ENCODE assay signal across 8 cellular contexts in the genomic region with DNA sequence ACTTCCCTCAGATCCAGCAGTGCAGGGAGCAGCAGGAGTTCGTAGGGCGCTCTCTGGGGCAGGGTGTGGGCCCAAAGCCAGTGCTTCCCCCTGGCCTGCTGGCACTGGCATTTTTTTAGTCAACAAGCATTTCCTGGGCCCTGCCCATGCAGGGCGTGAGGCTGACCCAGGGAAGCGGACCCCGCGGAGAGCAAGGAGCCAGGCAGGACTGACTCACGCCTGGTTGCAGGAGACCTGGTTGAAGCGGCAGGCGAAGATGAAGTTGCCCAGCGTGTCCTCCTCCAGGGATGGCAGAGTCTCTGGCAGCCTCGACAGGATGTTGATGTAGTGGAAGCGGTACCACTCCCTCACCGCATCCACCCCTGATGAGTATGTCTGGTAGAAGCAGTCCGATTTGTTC. TPM values are rescaled to one million over a fixed set of nuclear protein-coding genes. Genes with fewer than 3 reads are reported as not detected.
A peak's percentile ranks its signal among the peaks of the same experiment; 100 is the strongest.
DNase-seq lines count a peak whose midpoint lies in the region; ATAC-seq, FAIRE-seq and TF ChIP-seq lines count a peak whose summit lies in the region.

No MANE protein-coding gene starts in this region.

- H3K27me3 ChIP-seq in PC-9 (ENCODE audit: insufficient read depth, low read depth) (no peaks in the 10 kb centered on the region), endothelial cell of umbilical vein (ENCODE audit: control insufficient read depth in 2 of 2, insufficient read depth in 2 of 2, low read length in 2 of 2) (no peaks in the 10 kb centered on the region)

- H3K9me2 ChIP-seq in PC-9 (ENCODE audit: insufficient read depth) = no peaks in the 10 kb centered on the region

- DNase-seq in CD14-positive monocyte (ENCODE audit: low spot score) (peak; percentile 82), PC-9 (peak; percentile 53 to 98), endothelial cell of umbilical vein (ENCODE audit: low read depth, low spot score) (peak; percentile 31), cortex of kidney (lab: John Stamatoyannopoulos, UW) (no peak)
- DNase-seq in natural killer cell treated with Interleukin-12 subunit alpha and Interleukin-12 subunit beta and Interleukin-15 and Interleukin-18, amount 100 ng/mL, for 72 hours (ENCODE audit: low spot score) = peak; percentile 47
- no peak for DNase-seq in activated CD4-positive, alpha-beta T cell treated with anti-CD3 and anti-CD28 coated beads for 4 hours

- BruUV-seq in PC-9 (replicated peaks; lab: Mats Ljungman, UMichigan) = no TSS peak
- BruUV-seq in endothelial cell of umbilical vein (replicated peaks; lab: Mats Ljungman, UMichigan) = no TSS peak

- no peak for ATAC-seq in natural killer cell treated with Interleukin-12 subunit alpha and Interleukin-12 subunit beta and Interleukin-15 and Interleukin-18, amount 100 ng/mL, for 72 hours
- ATAC-seq in HG03159 (IDR thresholded peaks at IDR 0.05; ENCODE audit: unreplicated experiment) (no peak), GM21447 (IDR thresholded peaks at IDR 0.05; ENCODE audit: unreplicated experiment) (no peak)

- H3K27ac Mint-ChIP-seq in CD14-positive monocyte = peak overlapping the region; percentile 13 to 87 (median 75)
- H3K27ac Mint-ChIP-seq in natural killer cell treated with Interleukin-12 subunit alpha and Interleukin-12 subunit beta and Interleukin-15 and Interleukin-18, amount 100 ng/mL, for 72 hours = peak overlapping the region in 1 of 2 donors; percentile 33

- H3K4me3 ChIP-seq in PC-9 = no peak overlapping the region
- H3K4me3 ChIP-seq in endothelial cell of umbilical vein (replicated peaks in 1 of 3; ENCODE audit: insufficient read depth in 1 of 3, low read depth in 1 of 3, low read length in 3 of 3) = no peak overlapping the region

- H3K4me1 ChIP-seq in PC-9 (replicated peaks; ENCODE audit: insufficient read depth) (peaks cover 54% of the 10 kb centered on the region), endothelial cell of umbilical vein (ENCODE audit: control insufficient read depth, extremely low read depth, insufficient read depth, low read length) (peaks cover 18% of the 10 kb centered on the region)

- intact Hi-C loops in CD14-positive monocyte (cut with micrococcal nuclease) = no loop called here
- intact Hi-C loops in PC-9 (cut with micrococcal nuclease; ENCODE audit: unreplicated experiment) = loop anchor here (2.0 kb wide), 2 partner anchors 25 to 145 kb away; no protein-coding TSS in a partner anchor
- intact Hi-C loops in endothelial cell of umbilical vein (cut with micrococcal nuclease) = loop anchor here (2.0 kb wide), 2 partner anchors 25 to 39 kb away; no protein-coding TSS in a partner anchor

- no peak overlapping the region for H3K9ac ChIP-seq in endothelial cell of umbilical vein (replicated peaks; ENCODE audit: extremely low read depth, insufficient read depth, low read length)

- H3K4me1 Mint-ChIP-seq in CD14-positive monocyte = peaks cover 61% of the 10 kb centered on the region
- H3K4me1 Mint-ChIP-seq in natural killer cell treated with Interleukin-12 subunit alpha and Interleukin-12 subunit beta and Interleukin-15 and Interleukin-18, amount 100 ng/mL, for 72 hours (ENCODE audit: low read depth in 2 of 2) = peaks cover 4 to 9% of the 10 kb centered on the region in 2 donors

- no peaks in the 10 kb centered on the region for H3K27me3 Mint-ChIP-seq in CD14-positive monocyte (ENCODE audit: low read depth in 3 of 3)
- peaks cover 2 to 3% of the 10 kb centered on the region in 2 donors for H3K27me3 Mint-ChIP-seq in natural killer cell treated with Interleukin-12 subunit alpha and Interleukin-12 subunit beta and Interleukin-15 and Interleukin-18, amount 100 ng/mL, for 72 hours

- H3K9me1 ChIP-seq in endothelial cell of umbilical vein (replicated peaks; ENCODE audit: control insufficient read depth, extremely low read depth, insufficient read depth, low read length) = no peaks in the 10 kb centered on the region

- TF ChIP-seq CTCF in CD14-positive monocyte (IDR thresholded peaks at IDR 0.05) (no peak), PC-9 (conservative IDR thresholded peaks at IDR 0.05) (no peak), endothelial cell of umbilical vein (IDR thresholded peaks at IDR 0.05; ENCODE audit: extremely low read depth in 1 of 2, insufficient read depth in 1 of 2, low read depth in 1 of 2, low read length in 2 of 2) (no peak)

- dilution Hi-C loops in endothelial cell of umbilical vein (cut with MboI; ENCODE audit: extremely low pct_ligation_motif_present, low sequenced_read_pairs) = no loop called here

- POLR2A ChIA-PET in PC-9 (lab: Charles Lee; ENCODE audit: unreplicated experiment) (no interaction called here), endothelial cell of umbilical vein (lab: Charles Lee) (no interaction called here)

- FAIRE-seq in endothelial cell of umbilical vein (lab: Jason Lieb, UNC) = peak; percentile 33

- TF ChIP-seq POLR2A in endothelial cell of umbilical vein (IDR thresholded peaks at IDR 0.05; ENCODE audit: low read depth, low read length) = no peak

- H3K4me2 ChIP-seq in PC-9 (0 out of 2 replicates have a peak overlapping the region, but pooled peaks have one; percentile 1), endothelial cell of umbilical vein (ENCODE audit: insufficient read depth, low read length) (peak overlapping the region; percentile 25)

- peaks cover 0 to 2% (median 0%) of the 10 kb centered on the region in 7 donors for H3K9me3 Mint-ChIP-seq in CD14-positive monocyte
- no peaks in the 10 kb centered on the region for H3K9me3 Mint-ChIP-seq in natural killer cell treated with Interleukin-12 subunit alpha and Interleukin-12 subunit beta and Interleukin-15 and Interleukin-18, amount 100 ng/mL, for 72 hours

- H3K79me2 ChIP-seq in PC-9 (ENCODE audit: low read depth) (peaks cover 56% of the 10 kb centered on the region), endothelial cell of umbilical vein (ENCODE audit: control insufficient read depth, insufficient read depth, low read length) (no peaks in the 10 kb centered on the region)

- H3K4me3 Mint-ChIP-seq in CD14-positive monocyte = peak overlapping the region; percentile 18 to 74
- H3K4me3 Mint-ChIP-seq in natural killer cell treated with Interleukin-12 subunit alpha and Interleukin-12 subunit beta and Interleukin-15 and Interleukin-18, amount 100 ng/mL, for 72 hours = peak overlapping the region; percentile 42

- peaks cover 66% of the 10 kb centered on the region for H3F3A ChIP-seq in PC-9 (ENCODE audit: insufficient read depth, low read depth)

- H3K27ac ChIP-seq in PC-9 = peak overlapping the region; percentile 28
- H3K27ac ChIP-seq in endothelial cell of umbilical vein (ENCODE audit: insufficient read depth, low read depth, low read length) = no peak overlapping the region

- CTCF ChIA-PET in PC-9 (lab: Charles Lee) = no interaction called here
- CTCF ChIA-PET in endothelial cell of umbilical vein (lab: Charles Lee) = interaction anchor here (1.4 to 1.9 kb wide), 3 partner anchors 13 to 25 kb away, joined by 4 to 7 read pairs (median 5); no protein-coding TSS in a partner anchor

- no peaks in the 10 kb centered on the region for H3K36me3 Mint-ChIP-seq in CD14-positive monocyte
- H3K36me3 Mint-ChIP-seq in natural killer cell treated with Interleukin-12 subunit alpha and Interleukin-12 subunit beta and Interleukin-15 and Interleukin-18, amount 100 ng/mL, for 72 hours = no peaks in the 10 kb centered on the region

- H2AFZ ChIP-seq in PC-9 (no peak overlapping the region), endothelial cell of umbilical vein (ENCODE audit: low read depth, low read length) (peak overlapping the region; percentile 92)

- H3K36me3 ChIP-seq in PC-9 (ENCODE audit: low read depth) = peaks cover 16% of the 10 kb centered on the region; the same call in 1 of the 2 replicates
- no peaks in the 10 kb centered on the region for H3K36me3 ChIP-seq in endothelial cell of umbilical vein (ENCODE audit: control insufficient read depth in 2 of 2, extremely low read depth in 1 of 2, insufficient read depth in 2 of 2, low read length in 2 of 2)

- H4K20me1 ChIP-seq in PC-9 (ENCODE audit: insufficient read depth) = no peaks in the 10 kb centered on the region; the same call in 1 of the 2 replicates
- H4K20me1 ChIP-seq in endothelial cell of umbilical vein (replicated peaks; ENCODE audit: control insufficient read depth, extremely low read depth, insufficient read depth, low read length) = no peaks in the 10 kb centered on the region

- no peaks in the 10 kb centered on the region for H3K9me3 ChIP-seq in PC-9 (ENCODE audit: insufficient read depth, low read depth)
- H3K9me3 ChIP-seq in endothelial cell of umbilical vein (replicated peaks; ENCODE audit: control insufficient read depth, insufficient read depth, low read length) = no peaks in the 10 kb centered on the region

RNA-seq across cellular contexts. Expression of gene SCNN1A, which starts 13.5 kb away (rescaled TPM):
- polyA plus RNA-seq in CD14-positive monocyte (under 1 TPM; 0.11 to 0.63 TPM), endothelial cell of umbilical vein (0.12 and 0.14 TPM in 2 replicates)
- total RNA-seq in PC-9 (2021) (460 and 549 TPM in 2 replicates), endothelial cell of umbilical vein (0.18 TPM in 1 of 2 replicates, not detected in the other)
- polyA plus RNA-seq in endothelial cell of umbilical vein (2011; cell fraction: cytosol; rRNA removed) = 0.03 TPM in 2 replicates
- polyA plus RNA-seq in endothelial cell of umbilical vein (2011; cell fraction: nucleus; rRNA removed) = 0.24 and 0.40 TPM in 2 replicates
- polyA plus RNA-seq in endothelial cell of umbilical vein (2012) = 0.24 TPM in 1 of 2 replicates, not detected in the other
- polyA minus RNA-seq in endothelial cell of umbilical vein = not detected in 2 replicates
- 3.2 TPM for polyA minus RNA-seq in endothelial cell of umbilical vein (2011; cell fraction: cytosol; rRNA and poly(A)+ RNA removed)
- polyA minus RNA-seq in endothelial cell of umbilical vein (2011; cell fraction: nucleus; rRNA and poly(A)+ RNA removed) = not detected in 2 replicates
- not detected for total RNA-seq in natural killer cell treated with Interleukin-12 subunit alpha and Interleukin-12 subunit beta and Interleukin-15 and Interleukin-18, amount 100 ng/mL, for 72 hours

RNA-seq across cellular contexts. Expression of gene TNFRSF1A, which starts 20.0 kb away (rescaled TPM):
- 100 to 1,000 TPM; 108 to 157 TPM for polyA plus RNA-seq in CD14-positive monocyte
- 144 and 165 TPM in 2 replicates for total RNA-seq in PC-9 (2021)
- 84.0 and 98.2 TPM in 2 replicates for total RNA-seq in endothelial cell of umbilical vein
- 86.5 and 92.9 TPM in 2 replicates for polyA plus RNA-seq in endothelial cell of umbilical vein
- polyA plus RNA-seq in endothelial cell of umbilical vein (2011; cell fraction: cytosol; rRNA removed) = 83.7 and 84.0 TPM in 2 replicates
- 63.0 and 68.9 TPM in 2 replicates for polyA plus RNA-seq in endothelial cell of umbilical vein (2011; cell fraction: nucleus; rRNA removed)
- polyA plus RNA-seq in endothelial cell of umbilical vein (2012) = 101 and 108 TPM in 2 replicates
- polyA minus RNA-seq in endothelial cell of umbilical vein = 91.7 and 97.9 TPM in 2 replicates
- 65.3 TPM for polyA minus RNA-seq in endothelial cell of umbilical vein (2011; cell fraction: cytosol; rRNA and poly(A)+ RNA removed)
- polyA minus RNA-seq in endothelial cell of umbilical vein (2011; cell fraction: nucleus; rRNA and poly(A)+ RNA removed) = 58.5 and 60.2 TPM in 2 replicates
- 100 to 1,000 TPM in 1 of 2 donors, 10 to 100 TPM in 1; 83.2 to 102 TPM for total RNA-seq in natural killer cell treated with Interleukin-12 subunit alpha and Interleukin-12 subunit beta and Interleukin-15 and Interleukin-18, amount 100 ng/mL, for 72 hours

RNA-seq across cellular contexts. Expression of gene LTBR, which starts 22.1 kb away (rescaled TPM):
- polyA plus RNA-seq in CD14-positive monocyte (10 to 100 TPM; 56.4 to 60.6 TPM), endothelial cell of umbilical vein (70.7 and 82.2 TPM in 2 replicates)
- total RNA-seq in PC-9 (2021) (178 and 185 TPM in 2 replicates), endothelial cell of umbilical vein (84.1 and 102 TPM in 2 replicates)
- 46.4 and 59.5 TPM in 2 replicates for polyA plus RNA-seq in endothelial cell of umbilical vein (2011; cell fraction: cytosol; rRNA removed)
- polyA plus RNA-seq in endothelial cell of umbilical vein (2011; cell fraction: nucleus; rRNA removed) = 47.3 TPM in 2 replicates
- 66.7 and 93.7 TPM in 2 replicates for polyA plus RNA-seq in endothelial cell of umbilical vein (2012)
- 15.6 and 26.2 TPM in 2 replicates for polyA minus RNA-seq in endothelial cell of umbilical vein
- 33.2 TPM for polyA minus RNA-seq in endothelial cell of umbilical vein (2011; cell fraction: cytosol; rRNA and poly(A)+ RNA removed)
- polyA minus RNA-seq in endothelial cell of umbilical vein (2011; cell fraction: nucleus; rRNA and poly(A)+ RNA removed) = 17.9 and 21.2 TPM in 2 replicates
- total RNA-seq in natural killer cell treated with Interleukin-12 subunit alpha and Interleukin-12 subunit beta and Interleukin-15 and Interleukin-18, amount 100 ng/mL, for 72 hours = 1 to 10 TPM; 2.3 to 3.9 TPM

RNA-seq across cellular contexts. Expression of gene PLEKHG6, which starts 51.4 kb away (rescaled TPM):
- polyA plus RNA-seq in CD14-positive monocyte (not detected), endothelial cell of umbilical vein (0.11 and 0.12 TPM in 2 replicates)
- total RNA-seq in PC-9 (2021) (86.5 and 89.9 TPM in 2 replicates), endothelial cell of umbilical vein (0.48 TPM in 1 of 2 replicates, not detected in the other)
- 0.09 and 0.79 TPM in 2 replicates for polyA plus RNA-seq in endothelial cell of umbilical vein (2011; cell fraction: cytosol; rRNA removed)
- 0.04 TPM in 1 of 2 replicates, not detected in the other for polyA plus RNA-seq in endothelial cell of umbilical vein (2011; cell fraction: nucleus; rRNA removed)
- polyA plus RNA-seq in endothelial cell of umbilical vein (2012) = 0.14 and 0.50 TPM in 2 replicates
- not detected in 2 replicates for polyA minus RNA-seq in endothelial cell of umbilical vein
- polyA minus RNA-seq in endothelial cell of umbilical vein (2011; cell fraction: cytosol; rRNA and poly(A)+ RNA removed) = not detected
- not detected in 2 replicates for polyA minus RNA-seq in endothelial cell of umbilical vein (2011; cell fraction: nucleus; rRNA and poly(A)+ RNA removed)
- total RNA-seq in natural killer cell treated with Interleukin-12 subunit alpha and Interleukin-12 subunit beta and Interleukin-15 and Interleukin-18, amount 100 ng/mL, for 72 hours = not detected

Comparison
In these comparisons a context has a peak if more than half of its experiments do, and no peak if none do; other contexts are left out.
1. DNase-seq: peak in CD14-positive monocyte (single experiment), PC-9 (2 of 2), endothelial cell of umbilical vein (single experiment) and natural killer cell treated with Interleukin-12 subunit alpha and Interleukin-12 subunit beta and Interleukin-15 and Interleukin-18, amount 100 ng/mL, for 72 hours (single experiment); none in cortex of kidney (single experiment) and activated CD4-positive, alpha-beta T cell treated with anti-CD3 and anti-CD28 coated beads for 4 hours (0 of 2).
2. RNA of gene SCNN1A, which starts 13.5 kb away (total RNA-seq): 460 to 549 TPM in PC-9; not detected in natural killer cell treated with Interleukin-12 subunit alpha and Interleukin-12 subunit beta and Interleukin-15 and Interleukin-18, amount 100 ng/mL, for 72 hours and 0.18 TPM in endothelial cell of umbilical vein; every median in the first group is over 100 times any median in the second.
3. RNA of gene LTBR, which starts 22.1 kb away (total RNA-seq): 178 to 185 TPM in PC-9 and 84.1 to 102 TPM in endothelial cell of umbilical vein; 2.3 to 3.9 TPM in natural killer cell treated with Interleukin-12 subunit alpha and Interleukin-12 subunit beta and Interleukin-15 and Interleukin-18, amount 100 ng/mL, for 72 hours; every median in the first group is over 10 times any median in the second.
4. intact Hi-C loops: an anchor here in PC-9 (2.0 kb wide) and endothelial cell of umbilical vein (2.0 kb wide); none called in CD14-positive monocyte.